1 cellular context compared by ENCODE assay signal in the genomic region with DNA sequence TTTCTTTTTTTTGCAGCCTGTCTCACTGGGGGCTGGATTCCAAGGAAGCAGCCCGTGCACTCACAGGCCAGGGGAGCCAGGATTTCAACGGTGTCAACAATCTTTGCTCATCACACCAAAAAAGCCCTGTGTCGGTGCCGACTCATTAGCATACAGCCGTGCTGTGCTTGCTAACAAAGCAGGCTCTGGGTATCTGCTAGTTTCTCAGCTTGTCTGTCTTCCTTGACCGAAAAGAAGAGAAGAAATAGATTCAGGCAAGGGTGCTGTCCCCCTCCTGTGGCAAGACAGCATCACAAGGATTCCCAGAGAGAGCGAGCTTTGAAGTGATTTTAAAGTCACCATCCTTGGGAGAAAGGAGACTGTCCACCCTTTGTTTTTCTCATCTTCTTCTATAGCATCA.
TF ChIP-seq lines count a peak whose summit lies in the region.

No MANE protein-coding gene starts in this region.

TF ChIP-seq in GM23338, 12 proteins besides CTCF, POLR2A, EP300 and RAD21 (continued from another document):
- TF ChIP-seq, protein P1, sequence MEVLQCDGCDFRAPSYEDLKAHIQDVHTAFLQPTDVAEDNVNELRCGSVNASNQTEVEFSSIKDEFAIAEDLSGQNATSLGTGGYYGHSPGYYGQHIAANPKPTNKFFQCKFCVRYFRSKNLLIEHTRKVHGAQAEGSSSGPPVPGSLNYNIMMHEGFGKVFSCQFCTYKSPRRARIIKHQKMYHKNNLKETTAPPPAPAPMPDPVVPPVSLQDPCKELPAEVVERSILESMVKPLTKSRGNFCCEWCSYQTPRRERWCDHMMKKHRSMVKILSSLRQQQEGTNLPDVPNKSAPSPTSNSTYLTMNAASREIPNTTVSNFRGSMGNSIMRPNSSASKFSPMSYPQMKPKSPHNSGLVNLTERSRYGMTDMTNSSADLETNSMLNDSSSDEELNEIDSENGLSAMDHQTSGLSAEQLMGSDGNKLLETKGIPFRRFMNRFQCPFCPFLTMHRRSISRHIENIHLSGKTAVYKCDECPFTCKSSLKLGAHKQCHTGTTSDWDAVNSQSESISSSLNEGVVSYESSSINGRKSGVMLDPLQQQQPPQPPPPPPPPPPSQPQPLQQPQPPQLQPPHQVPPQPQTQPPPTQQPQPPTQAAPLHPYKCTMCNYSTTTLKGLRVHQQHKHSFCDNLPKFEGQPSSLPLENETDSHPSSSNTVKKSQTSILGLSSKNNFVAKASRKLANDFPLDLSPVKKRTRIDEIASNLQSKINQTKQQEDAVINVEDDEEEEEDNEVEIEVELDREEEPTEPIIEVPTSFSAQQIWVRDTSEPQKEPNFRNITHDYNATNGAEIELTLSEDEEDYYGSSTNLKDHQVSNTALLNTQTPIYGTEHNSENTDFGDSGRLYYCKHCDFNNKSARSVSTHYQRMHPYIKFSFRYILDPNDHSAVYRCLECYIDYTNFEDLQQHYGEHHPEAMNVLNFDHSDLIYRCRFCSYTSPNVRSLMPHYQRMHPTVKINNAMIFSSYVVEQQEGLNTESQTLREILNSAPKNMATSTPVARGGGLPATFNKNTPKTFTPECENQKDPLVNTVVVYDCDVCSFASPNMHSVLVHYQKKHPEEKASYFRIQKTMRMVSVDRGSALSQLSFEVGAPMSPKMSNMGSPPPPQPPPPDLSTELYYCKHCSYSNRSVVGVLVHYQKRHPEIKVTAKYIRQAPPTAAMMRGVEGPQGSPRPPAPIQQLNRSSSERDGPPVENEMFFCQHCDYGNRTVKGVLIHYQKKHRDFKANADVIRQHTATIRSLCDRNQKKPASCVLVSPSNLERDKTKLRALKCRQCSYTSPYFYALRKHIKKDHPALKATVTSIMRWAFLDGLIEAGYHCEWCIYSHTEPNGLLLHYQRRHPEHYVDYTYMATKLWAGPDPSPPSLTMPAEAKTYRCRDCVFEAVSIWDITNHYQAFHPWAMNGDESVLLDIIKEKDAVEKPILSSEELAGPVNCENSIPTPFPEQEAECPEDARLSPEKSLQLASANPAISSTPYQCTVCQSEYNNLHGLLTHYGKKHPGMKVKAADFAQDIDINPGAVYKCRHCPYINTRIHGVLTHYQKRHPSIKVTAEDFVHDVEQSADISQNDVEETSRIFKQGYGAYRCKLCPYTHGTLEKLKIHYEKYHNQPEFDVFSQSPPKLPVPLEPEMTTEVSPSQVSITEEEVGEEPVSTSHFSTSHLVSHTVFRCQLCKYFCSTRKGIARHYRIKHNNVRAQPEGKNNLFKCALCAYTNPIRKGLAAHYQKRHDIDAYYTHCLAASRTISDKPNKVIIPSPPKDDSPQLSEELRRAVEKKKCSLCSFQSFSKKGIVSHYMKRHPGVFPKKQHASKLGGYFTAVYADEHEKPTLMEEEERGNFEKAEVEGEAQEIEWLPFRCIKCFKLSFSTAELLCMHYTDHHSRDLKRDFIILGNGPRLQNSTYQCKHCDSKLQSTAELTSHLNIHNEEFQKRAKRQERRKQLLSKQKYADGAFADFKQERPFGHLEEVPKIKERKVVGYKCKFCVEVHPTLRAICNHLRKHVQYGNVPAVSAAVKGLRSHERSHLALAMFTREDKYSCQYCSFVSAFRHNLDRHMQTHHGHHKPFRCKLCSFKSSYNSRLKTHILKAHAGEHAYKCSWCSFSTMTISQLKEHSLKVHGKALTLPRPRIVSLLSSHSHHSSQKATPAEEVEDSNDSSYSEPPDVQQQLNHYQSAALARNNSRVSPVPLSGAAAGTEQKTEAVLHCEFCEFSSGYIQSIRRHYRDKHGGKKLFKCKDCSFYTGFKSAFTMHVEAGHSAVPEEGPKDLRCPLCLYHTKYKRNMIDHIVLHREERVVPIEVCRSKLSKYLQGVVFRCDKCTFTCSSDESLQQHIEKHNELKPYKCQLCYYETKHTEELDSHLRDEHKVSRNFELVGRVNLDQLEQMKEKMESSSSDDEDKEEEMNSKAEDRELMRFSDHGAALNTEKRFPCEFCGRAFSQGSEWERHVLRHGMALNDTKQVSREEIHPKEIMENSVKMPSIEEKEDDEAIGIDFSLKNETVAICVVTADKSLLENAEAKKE (CRISPR knock-in tag; IDR thresholded peaks at IDR 0.05): no peak
- no peak for TF ChIP-seq EZH2 (IDR thresholded peaks at IDR 0.05; ENCODE audit: low read depth, unreplicated experiment)
- TF ChIP-seq JUNB (IDR thresholded peaks at IDR 0.05; ENCODE audit: unreplicated experiment): no peak
- TF ChIP-seq POLR2AphosphoS5 (IDR thresholded peaks at IDR 0.05; ENCODE audit: low read depth): no peak
- no peak for TF ChIP-seq EZH2phosphoT487 (IDR thresholded peaks at IDR 0.05; ENCODE audit: unreplicated experiment)
- TF ChIP-seq ZNF331 (CRISPR knock-in tag; IDR thresholded peaks at IDR 0.05; ENCODE audit: low read depth): no peak
- no peak for TF ChIP-seq CREB1 (CRISPR knock-in tag; IDR thresholded peaks at IDR 0.05; ENCODE audit: low read depth)
